8 cellular contexts compared by ENCODE assay signal in the genomic region with DNA sequence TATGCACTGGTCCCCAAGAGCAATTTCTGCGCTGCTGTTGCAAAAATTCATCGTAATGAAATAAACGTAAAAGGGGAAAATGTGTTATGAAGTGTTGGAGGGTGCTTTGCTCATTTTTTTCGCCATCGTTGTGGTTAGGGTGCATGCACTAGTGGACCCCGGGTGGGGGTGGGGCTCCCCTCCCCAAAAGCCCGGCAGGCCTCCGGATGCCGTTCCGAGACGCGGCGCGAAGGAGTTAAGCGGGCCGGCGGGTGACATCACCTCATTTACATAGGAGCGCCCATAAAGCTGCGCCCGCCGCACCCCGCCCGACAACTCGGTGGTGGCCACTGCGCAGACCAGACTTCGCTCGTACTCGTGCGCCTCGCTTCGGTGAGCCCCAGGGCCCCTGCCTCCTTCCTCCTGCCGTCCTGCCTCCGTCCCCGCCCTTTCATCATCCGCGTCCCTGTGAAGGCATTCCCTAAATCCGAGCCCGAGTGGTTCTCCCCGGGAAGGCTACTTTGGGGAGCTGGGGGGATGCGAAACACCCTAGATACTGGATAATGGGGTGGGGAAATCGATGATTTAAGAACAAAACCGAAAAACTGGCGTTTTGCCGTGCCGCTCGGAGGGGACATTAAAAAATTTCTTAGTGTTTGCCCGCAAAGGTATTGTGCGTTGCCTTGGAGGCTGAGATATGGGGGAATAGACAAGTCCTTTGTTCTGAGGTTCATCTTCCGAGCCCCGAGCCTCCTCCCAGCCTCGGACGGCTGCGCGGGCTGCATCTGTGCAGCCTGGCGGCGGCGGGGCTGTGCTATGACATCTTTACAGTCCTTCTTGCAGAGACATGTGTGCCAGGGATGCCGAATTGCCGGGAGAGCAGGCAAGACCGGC.
DNase-seq lines count a peak whose midpoint lies in the region; ATAC-seq and TF ChIP-seq lines count a peak whose summit lies in the region.

A gene (plus strand): TSS at position 314 of the 873 bp plus-strand sequence.

- peak within 1 kb of the TSS; percentile 43 for H3K4me3 ChIP-seq in HL-60 (replicated peaks; ENCODE audit: insufficient read depth, low read length)

- peak; percentile 43 for ATAC-seq in GM19395 (IDR thresholded peaks at IDR 0.05; ENCODE audit: unreplicated experiment)

- TF ChIP-seq CTCF in HL-60 (IDR thresholded peaks at IDR 0.05; ENCODE audit: insufficient read depth, low read length), result no peak

- DNase-seq in AG20443 (ENCODE audit: low spot score), result peak; percentile 74
- peak in 1 of 2 experiments; percentile 84 for DNase-seq in HL-60 (ENCODE audit: low read depth in 1 of 2, low spot score in 1 of 2)
- peak; percentile 79 for DNase-seq in NOMO-1 treated with dmso at 0.1 percent for 144 hours (lab: John Stamatoyannopoulos, UW; ENCODE audit: unreplicated experiment)
- peak; percentile 67 for DNase-seq in activated CD8-positive, alpha-beta memory T cell treated with anti-CD3 and anti-CD28 coated beads for 4 hours (ENCODE audit: low read depth in 2 of 2)
- DNase-seq in effector CD8-positive, alpha-beta T cell (lab: John Stamatoyannopoulos, UW), result peak; percentile 71
- peak; percentile 81 for DNase-seq in medulla oblongata (ENCODE audit: extremely low spot score)
- peak; percentile 70 for DNase-seq in stimulated activated CD8-positive, alpha-beta memory T cell treated with anti-CD3 and anti-CD28 coated beads, Interleukin-12 subunit alpha, Interleukin-12 subunit beta, amount 100 ng/mL, for 1 hour (ENCODE audit: low read depth)

- H3K27ac ChIP-seq in HL-60 (replicated peaks), result peak within 1 kb of the TSS; percentile 99

- no peaks in the 10 kb centered on the region for H3K27me3 ChIP-seq in HL-60 (ENCODE audit: insufficient read depth, poor library complexity, severe bottlenecking)
